ENCODE assay signal across 1 cellular context in the genomic region with DNA sequence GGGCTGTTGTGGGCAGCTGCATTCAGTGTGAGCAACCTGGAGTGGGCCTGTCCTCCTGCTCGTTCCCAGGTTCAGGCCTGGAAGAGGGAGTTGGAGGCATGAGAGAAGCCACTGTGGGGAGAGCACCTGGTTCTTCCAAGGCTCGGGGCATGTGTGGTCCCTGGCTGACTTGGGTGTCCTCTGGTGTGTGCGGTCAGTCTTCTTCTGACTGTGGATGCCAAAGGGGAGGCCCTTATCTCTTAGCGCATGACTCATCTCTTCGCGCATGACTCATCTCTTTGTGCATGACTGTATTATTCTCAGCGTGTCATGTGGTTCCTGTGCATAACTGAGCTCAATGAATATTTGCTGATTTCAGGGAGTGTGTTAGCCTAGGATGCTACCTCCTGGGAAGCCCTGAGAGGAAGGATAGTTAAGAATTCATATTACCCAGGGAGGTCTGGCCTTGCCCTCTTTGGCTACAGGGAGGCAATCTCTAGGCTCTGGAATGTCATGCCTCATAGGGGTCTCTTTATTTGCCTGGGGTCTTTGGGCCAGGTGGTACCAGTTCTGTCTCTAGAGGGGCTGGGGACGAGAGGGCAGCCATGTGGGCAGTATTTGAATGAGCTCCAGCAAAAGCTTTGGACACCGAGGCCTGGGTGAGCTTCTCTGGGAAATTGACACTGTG.
A peak's percentile ranks its signal among the peaks of the same experiment; 100 is the strongest.
TF ChIP-seq lines count a peak whose summit lies in the region.

No MANE protein-coding gene starts in this region.

TF ChIP-seq in K562, 482 proteins besides CTCF, POLR2A, EP300 and RAD21 (continued from another document and continues in another):
- TF ChIP-seq, protein P1, sequence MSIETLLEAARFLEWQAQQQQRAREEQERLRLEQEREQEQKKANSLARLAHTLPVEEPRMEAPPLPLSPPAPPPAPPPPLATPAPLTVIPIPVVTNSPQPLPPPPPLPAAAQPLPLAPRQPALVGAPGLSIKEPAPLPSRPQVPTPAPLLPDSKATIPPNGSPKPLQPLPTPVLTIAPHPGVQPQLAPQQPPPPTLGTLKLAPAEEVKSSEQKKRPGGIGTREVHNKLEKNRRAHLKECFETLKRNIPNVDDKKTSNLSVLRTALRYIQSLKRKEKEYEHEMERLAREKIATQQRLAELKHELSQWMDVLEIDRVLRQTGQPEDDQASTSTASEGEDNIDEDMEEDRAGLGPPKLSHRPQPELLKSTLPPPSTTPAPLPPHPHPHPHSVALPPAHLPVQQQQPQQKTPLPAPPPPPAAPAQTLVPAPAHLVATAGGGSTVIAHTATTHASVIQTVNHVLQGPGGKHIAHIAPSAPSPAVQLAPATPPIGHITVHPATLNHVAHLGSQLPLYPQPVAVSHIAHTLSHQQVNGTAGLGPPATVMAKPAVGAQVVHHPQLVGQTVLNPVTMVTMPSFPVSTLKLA (conservative IDR thresholded peaks at IDR 0.05), result peak; percentile 41 to 67
- TF ChIP-seq, protein P2, sequence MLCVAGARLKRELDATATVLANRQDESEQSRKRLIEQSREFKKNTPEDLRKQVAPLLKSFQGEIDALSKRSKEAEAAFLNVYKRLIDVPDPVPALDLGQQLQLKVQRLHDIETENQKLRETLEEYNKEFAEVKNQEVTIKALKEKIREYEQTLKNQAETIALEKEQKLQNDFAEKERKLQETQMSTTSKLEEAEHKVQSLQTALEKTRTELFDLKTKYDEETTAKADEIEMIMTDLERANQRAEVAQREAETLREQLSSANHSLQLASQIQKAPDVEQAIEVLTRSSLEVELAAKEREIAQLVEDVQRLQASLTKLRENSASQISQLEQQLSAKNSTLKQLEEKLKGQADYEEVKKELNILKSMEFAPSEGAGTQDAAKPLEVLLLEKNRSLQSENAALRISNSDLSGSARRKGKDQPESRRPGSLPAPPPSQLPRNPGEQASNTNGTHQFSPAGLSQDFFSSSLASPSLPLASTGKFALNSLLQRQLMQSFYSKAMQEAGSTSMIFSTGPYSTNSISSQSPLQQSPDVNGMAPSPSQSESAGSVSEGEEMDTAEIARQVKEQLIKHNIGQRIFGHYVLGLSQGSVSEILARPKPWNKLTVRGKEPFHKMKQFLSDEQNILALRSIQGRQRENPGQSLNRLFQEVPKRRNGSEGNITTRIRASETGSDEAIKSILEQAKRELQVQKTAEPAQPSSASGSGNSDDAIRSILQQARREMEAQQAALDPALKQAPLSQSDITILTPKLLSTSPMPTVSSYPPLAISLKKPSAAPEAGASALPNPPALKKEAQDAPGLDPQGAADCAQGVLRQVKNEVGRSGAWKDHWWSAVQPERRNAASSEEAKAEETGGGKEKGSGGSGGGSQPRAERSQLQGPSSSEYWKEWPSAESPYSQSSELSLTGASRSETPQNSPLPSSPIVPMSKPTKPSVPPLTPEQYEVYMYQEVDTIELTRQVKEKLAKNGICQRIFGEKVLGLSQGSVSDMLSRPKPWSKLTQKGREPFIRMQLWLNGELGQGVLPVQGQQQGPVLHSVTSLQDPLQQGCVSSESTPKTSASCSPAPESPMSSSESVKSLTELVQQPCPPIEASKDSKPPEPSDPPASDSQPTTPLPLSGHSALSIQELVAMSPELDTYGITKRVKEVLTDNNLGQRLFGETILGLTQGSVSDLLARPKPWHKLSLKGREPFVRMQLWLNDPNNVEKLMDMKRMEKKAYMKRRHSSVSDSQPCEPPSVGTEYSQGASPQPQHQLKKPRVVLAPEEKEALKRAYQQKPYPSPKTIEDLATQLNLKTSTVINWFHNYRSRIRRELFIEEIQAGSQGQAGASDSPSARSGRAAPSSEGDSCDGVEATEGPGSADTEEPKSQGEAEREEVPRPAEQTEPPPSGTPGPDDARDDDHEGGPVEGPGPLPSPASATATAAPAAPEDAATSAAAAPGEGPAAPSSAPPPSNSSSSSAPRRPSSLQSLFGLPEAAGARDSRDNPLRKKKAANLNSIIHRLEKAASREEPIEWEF (CRISPR knock-in tag; IDR thresholded peaks at IDR 0.05), result no peak
- TF ChIP-seq TEAD4 (IDR thresholded peaks at IDR 0.05; ENCODE audit: low read length) (peak; percentile 77), TEAD4 (CRISPR knock-in tag; IDR thresholded peaks at IDR 0.05; ENCODE audit: borderline replicate concordance) (no peak), HCFC1 (IDR thresholded peaks at IDR 0.05; ENCODE audit: low read depth, low read length) (peak; percentile 33; the same call in 1 of the 2 replicates), ARNT (IDR thresholded peaks at IDR 0.05) (peak; percentile 32 to 81; a peak in 2 of 4 replicates), ASH1L (IDR thresholded peaks at IDR 0.05; ENCODE audit: borderline replicate concordance, low read depth, partially characterized antibody) (no peak), ELF1 (tag; IDR thresholded peaks at IDR 0.05) (no peak), POLR2G (IDR thresholded peaks at IDR 0.05; ENCODE audit: low read depth, low read length) (peak; percentile 52; the same call in 1 of the 2 replicates), ELF2 (CRISPR knock-in tag; IDR thresholded peaks at IDR 0.05) (0 out of 2 replicates have a peak, but pooled peaks have one; percentile 4), MTA2 (IDR thresholded peaks at IDR 0.05; ENCODE audit: low read depth) (0 out of 2 replicates have a peak, but pooled peaks have one; percentile 37), CBX1 (IDR thresholded peaks at IDR 0.05; ENCODE audit: low read depth) (0 out of 2 replicates have a peak, but pooled peaks have one; percentile 66), TAF1 (IDR thresholded peaks at IDR 0.05; ENCODE audit: control insufficient read depth, extremely low read depth, insufficient read depth, low read length, severe bottlenecking) (peak; percentile 53), HDAC1 (IDR thresholded peaks at IDR 0.05) (peak in 1 of 2 experiments; percentile 76; a peak in 2 of 4 replicates), EWSR1 (IDR thresholded peaks at IDR 0.05; ENCODE audit: borderline replicate concordance, low read depth, partially characterized antibody) (no peak), CTBP1 (IDR thresholded peaks at IDR 0.05; ENCODE audit: borderline replicate concordance) (peak; percentile 96), ZC3H11A (IDR thresholded peaks at IDR 0.05; ENCODE audit: low read depth, low read length) (no peak), BMI1 (IDR thresholded peaks at IDR 0.05; ENCODE audit: low read length) (no peak), CREM (IDR thresholded peaks at IDR 0.05; ENCODE audit: low read depth) (peak; percentile 90), LEF1 (IDR thresholded peaks at IDR 0.05) (peak; percentile 83), BRD9 (IDR thresholded peaks at IDR 0.05; ENCODE audit: low read depth, partially characterized antibody) (peak; percentile 71), TBL1XR1 (IDR thresholded peaks at IDR 0.05; ENCODE audit: low read length in 2 of 2) (peak in 1 of 2 experiments; percentile 79; a peak in 2 of 4 replicates), JUN (IDR thresholded peaks at IDR 0.05; ENCODE audit: borderline replicate concordance, low read depth, low read length) (peak; percentile 100), JUN (CRISPR knock-in tag; IDR thresholded peaks at IDR 0.05; ENCODE audit: borderline replicate concordance) (peak; percentile 98)
- TF ChIP-seq, protein P3, sequence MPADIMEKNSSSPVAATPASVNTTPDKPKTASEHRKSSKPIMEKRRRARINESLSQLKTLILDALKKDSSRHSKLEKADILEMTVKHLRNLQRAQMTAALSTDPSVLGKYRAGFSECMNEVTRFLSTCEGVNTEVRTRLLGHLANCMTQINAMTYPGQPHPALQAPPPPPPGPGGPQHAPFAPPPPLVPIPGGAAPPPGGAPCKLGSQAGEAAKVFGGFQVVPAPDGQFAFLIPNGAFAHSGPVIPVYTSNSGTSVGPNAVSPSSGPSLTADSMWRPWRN (IDR thresholded peaks at IDR 0.05; ENCODE audit: low read depth), result peak; percentile 48; the same call in 1 of the 2 replicates
- TF ChIP-seq, protein P4, sequence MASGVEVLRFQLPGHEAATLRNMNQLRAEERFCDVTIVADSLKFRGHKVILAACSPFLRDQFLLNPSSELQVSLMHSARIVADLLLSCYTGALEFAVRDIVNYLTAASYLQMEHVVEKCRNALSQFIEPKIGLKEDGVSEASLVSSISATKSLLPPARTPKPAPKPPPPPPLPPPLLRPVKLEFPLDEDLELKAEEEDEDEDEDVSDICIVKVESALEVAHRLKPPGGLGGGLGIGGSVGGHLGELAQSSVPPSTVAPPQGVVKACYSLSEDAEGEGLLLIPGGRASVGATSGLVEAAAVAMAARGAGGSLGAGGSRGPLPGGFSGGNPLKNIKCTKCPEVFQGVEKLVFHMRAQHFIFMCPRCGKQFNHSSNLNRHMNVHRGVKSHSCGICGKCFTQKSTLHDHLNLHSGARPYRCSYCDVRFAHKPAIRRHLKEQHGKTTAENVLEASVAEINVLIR (CRISPR knock-in tag; IDR thresholded peaks at IDR 0.05), result 0 out of 2 replicates have a peak, but pooled peaks have one; percentile 9
- TF ChIP-seq, protein P5, sequence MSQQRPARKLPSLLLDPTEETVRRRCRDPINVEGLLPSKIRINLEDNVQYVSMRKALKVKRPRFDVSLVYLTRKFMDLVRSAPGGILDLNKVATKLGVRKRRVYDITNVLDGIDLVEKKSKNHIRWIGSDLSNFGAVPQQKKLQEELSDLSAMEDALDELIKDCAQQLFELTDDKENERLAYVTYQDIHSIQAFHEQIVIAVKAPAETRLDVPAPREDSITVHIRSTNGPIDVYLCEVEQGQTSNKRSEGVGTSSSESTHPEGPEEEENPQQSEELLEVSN (IDR thresholded peaks at IDR 0.05; ENCODE audit: borderline replicate concordance in 1 of 2, extremely low read depth in 1 of 2, insufficient read depth in 1 of 2, insufficient read length in 1 of 2, low read depth in 1 of 2, low read length in 1 of 2, poor library complexity in 1 of 2, severe bottlenecking in 1 of 2), result peak in 1 of 2 experiments; percentile 35
- TF ChIP-seq, protein P6, sequence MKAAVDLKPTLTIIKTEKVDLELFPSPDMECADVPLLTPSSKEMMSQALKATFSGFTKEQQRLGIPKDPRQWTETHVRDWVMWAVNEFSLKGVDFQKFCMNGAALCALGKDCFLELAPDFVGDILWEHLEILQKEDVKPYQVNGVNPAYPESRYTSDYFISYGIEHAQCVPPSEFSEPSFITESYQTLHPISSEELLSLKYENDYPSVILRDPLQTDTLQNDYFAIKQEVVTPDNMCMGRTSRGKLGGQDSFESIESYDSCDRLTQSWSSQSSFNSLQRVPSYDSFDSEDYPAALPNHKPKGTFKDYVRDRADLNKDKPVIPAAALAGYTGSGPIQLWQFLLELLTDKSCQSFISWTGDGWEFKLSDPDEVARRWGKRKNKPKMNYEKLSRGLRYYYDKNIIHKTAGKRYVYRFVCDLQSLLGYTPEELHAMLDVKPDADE (conservative IDR thresholded peaks at IDR 0.05; ENCODE audit: control insufficient read depth, low read depth, low read length), result no peak
- TF ChIP-seq, protein P7, sequence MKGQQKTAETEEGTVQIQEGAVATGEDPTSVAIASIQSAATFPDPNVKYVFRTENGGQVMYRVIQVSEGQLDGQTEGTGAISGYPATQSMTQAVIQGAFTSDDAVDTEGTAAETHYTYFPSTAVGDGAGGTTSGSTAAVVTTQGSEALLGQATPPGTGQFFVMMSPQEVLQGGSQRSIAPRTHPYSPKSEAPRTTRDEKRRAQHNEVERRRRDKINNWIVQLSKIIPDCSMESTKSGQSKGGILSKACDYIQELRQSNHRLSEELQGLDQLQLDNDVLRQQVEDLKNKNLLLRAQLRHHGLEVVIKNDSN (CRISPR knock-in tag; IDR thresholded peaks at IDR 0.05), result peak; percentile 85
- TF ChIP-seq, protein P8, sequence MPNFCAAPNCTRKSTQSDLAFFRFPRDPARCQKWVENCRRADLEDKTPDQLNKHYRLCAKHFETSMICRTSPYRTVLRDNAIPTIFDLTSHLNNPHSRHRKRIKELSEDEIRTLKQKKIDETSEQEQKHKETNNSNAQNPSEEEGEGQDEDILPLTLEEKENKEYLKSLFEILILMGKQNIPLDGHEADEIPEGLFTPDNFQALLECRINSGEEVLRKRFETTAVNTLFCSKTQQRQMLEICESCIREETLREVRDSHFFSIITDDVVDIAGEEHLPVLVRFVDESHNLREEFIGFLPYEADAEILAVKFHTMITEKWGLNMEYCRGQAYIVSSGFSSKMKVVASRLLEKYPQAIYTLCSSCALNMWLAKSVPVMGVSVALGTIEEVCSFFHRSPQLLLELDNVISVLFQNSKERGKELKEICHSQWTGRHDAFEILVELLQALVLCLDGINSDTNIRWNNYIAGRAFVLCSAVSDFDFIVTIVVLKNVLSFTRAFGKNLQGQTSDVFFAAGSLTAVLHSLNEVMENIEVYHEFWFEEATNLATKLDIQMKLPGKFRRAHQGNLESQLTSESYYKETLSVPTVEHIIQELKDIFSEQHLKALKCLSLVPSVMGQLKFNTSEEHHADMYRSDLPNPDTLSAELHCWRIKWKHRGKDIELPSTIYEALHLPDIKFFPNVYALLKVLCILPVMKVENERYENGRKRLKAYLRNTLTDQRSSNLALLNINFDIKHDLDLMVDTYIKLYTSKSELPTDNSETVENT (CRISPR knock-in tag; IDR thresholded peaks at IDR 0.05), result peak; percentile 73
- TF ChIP-seq, protein P9, sequence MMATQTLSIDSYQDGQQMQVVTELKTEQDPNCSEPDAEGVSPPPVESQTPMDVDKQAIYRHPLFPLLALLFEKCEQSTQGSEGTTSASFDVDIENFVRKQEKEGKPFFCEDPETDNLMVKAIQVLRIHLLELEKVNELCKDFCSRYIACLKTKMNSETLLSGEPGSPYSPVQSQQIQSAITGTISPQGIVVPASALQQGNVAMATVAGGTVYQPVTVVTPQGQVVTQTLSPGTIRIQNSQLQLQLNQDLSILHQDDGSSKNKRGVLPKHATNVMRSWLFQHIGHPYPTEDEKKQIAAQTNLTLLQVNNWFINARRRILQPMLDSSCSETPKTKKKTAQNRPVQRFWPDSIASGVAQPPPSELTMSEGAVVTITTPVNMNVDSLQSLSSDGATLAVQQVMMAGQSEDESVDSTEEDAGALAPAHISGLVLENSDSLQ (IDR thresholded peaks at IDR 0.05), result peak; percentile 54; the same call in 1 of the 2 replicates
- TF ChIP-seq, protein P10, sequence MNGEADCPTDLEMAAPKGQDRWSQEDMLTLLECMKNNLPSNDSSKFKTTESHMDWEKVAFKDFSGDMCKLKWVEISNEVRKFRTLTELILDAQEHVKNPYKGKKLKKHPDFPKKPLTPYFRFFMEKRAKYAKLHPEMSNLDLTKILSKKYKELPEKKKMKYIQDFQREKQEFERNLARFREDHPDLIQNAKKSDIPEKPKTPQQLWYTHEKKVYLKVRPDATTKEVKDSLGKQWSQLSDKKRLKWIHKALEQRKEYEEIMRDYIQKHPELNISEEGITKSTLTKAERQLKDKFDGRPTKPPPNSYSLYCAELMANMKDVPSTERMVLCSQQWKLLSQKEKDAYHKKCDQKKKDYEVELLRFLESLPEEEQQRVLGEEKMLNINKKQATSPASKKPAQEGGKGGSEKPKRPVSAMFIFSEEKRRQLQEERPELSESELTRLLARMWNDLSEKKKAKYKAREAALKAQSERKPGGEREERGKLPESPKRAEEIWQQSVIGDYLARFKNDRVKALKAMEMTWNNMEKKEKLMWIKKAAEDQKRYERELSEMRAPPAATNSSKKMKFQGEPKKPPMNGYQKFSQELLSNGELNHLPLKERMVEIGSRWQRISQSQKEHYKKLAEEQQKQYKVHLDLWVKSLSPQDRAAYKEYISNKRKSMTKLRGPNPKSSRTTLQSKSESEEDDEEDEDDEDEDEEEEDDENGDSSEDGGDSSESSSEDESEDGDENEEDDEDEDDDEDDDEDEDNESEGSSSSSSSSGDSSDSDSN (IDR thresholded peaks at IDR 0.05; ENCODE audit: borderline replicate concordance in 1 of 2, low read depth in 2 of 2, low read length in 2 of 2), result peak in 1 of 2 experiments; percentile 70; a peak in 1 of 4 replicates
